In genomic region chr4:121273191-121273590, GRCh38 we compare ENCODE assay signal across 12 cellular contexts.
"Had no signal": no experiment of that assay in that cellular context is flagged by ENCODE, and none has a peak within 500 bp of the region (broad histone marks: within the 10 kb centered on the region; RNA-seq: fewer than 3 reads in every experiment).

No MANE protein-coding gene starts in this region.

- H3K4me2 ChIP-seq: neural progenitor cell had no signal

- H3K9me3 ChIP-seq: sigmoid colon, tibial artery had no signal

- H3K27me3 ChIP-seq: neural progenitor cell, sigmoid colon had no signal

- H3K36me3 ChIP-seq: neural progenitor cell, sigmoid colon, tibial artery had no signal

- H3K9ac ChIP-seq: neural progenitor cell had no signal

- H3K4me1 ChIP-seq: neural progenitor cell, sigmoid colon, tibial artery had no signal

- DNase-seq: activated CD4-positive, alpha-beta T cell treated with anti-CD3 and anti-CD28 coated beads for 1 hour; activated CD8-positive, alpha-beta memory T cell treated with anti-CD3 and anti-CD28 coated beads, Interleukin-2, amount 50 U/mL, for 4 hours; activated naive CD4-positive, alpha-beta T cell treated with Interleukin-2 at 50 U/mL for 16 hours; activated T-cell treated with anti-CD3 and anti-CD28 coated beads, Interleukin-2, amount 50 U/mL, for 24 hours; naive thymus-derived CD4-positive, alpha-beta T cell; sigmoid colon; stimulated activated CD4-positive, alpha-beta T cell treated with anti-CD3 and anti-CD28 coated beads, Interleukin-4, amount 100 ng/mL, for 24 hours; stimulated activated naive CD4-positive, alpha-beta T cell treated with Interleukin-2 at 50 U/mL for 16 hours; T-helper 9 cell; tibial artery had no signal

- H3K27ac ChIP-seq: neural progenitor cell, sigmoid colon, tibial artery had no signal

- H2AFZ ChIP-seq: neural progenitor cell had no signal

- H3K4me3 ChIP-seq: lung, neural progenitor cell, sigmoid colon, tibial artery had no signal
